ENCODE assay signal across 9 cellular contexts in the genomic region with DNA sequence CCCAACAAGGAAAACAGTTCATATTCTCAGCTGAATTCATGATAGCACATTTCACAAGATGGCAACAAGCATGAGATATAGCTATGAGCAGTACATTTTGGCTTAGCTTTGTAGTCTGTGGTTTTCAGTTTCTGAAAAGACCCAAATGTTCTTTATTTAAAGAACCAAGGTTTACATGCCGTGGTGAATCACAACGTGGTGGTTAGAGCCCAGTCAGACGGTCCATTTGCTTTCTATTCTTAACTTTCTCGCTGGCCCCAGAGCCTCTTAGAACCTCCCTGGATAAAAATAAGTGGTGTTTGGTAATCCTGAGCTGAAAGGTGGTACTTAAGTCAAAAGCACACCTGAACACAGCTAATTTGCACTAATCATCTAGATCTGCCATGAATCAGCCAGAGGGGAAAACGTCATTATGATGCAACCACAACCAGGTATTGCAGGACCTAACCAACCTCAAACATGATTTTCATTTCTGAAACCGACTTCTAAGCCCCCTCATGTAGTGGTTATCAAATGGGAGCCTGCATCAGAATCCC. TPM values are rescaled to one million over a fixed set of nuclear protein-coding genes. Genes with fewer than 3 reads are reported as not detected.
DNase-seq lines count a peak whose midpoint lies in the region; ATAC-seq and FAIRE-seq lines count a peak whose summit lies in the region.
"Had no signal": no experiment of that assay in that cellular context is flagged by ENCODE, and none has a peak within 500 bp of the region (broad histone marks: within the 10 kb centered on the region; RNA-seq: fewer than 3 reads in every experiment).

No MANE protein-coding gene starts in this region.

- H3K4me3 Mint-ChIP-seq in T-helper 2 cell treated with Interferon-gamma antibody and Interleukin-4, amounts not matched to agents 5 μg/mL and 100 μg/mL, for 36 hours = peak overlapping the region; percentile 37
- H3K4me3 Mint-ChIP-seq: memory B cell had no signal

- ATAC-seq in HG02884 (IDR thresholded peaks at IDR 0.05; ENCODE audit: unreplicated experiment) = peak; percentile 82

- no peaks in the 10 kb centered on the region for H3K27me3 Mint-ChIP-seq in T-helper 2 cell treated with Interferon-gamma antibody and Interleukin-4, amounts not matched to agents 5 μg/mL and 100 μg/mL, for 36 hours (ENCODE audit: low read depth)
- H3K27me3 Mint-ChIP-seq: memory B cell had no signal

- peaks cover 11% of the 10 kb centered on the region for H3K9me3 Mint-ChIP-seq in T-helper 2 cell treated with Interferon-gamma antibody and Interleukin-4, amounts not matched to agents 5 μg/mL and 100 μg/mL, for 36 hours

- FAIRE-seq in GM18507 (lab: Jason Lieb, UNC) = peak; percentile 24

- peaks cover 33% of the 10 kb centered on the region for H3K4me1 Mint-ChIP-seq in T-helper 2 cell treated with Interferon-gamma antibody and Interleukin-4, amounts not matched to agents 5 μg/mL and 100 μg/mL, for 36 hours (ENCODE audit: low read depth)

- peak overlapping the region; percentile 90 for H3K27ac Mint-ChIP-seq in T-helper 2 cell treated with Interferon-gamma antibody and Interleukin-4, amounts not matched to agents 5 μg/mL and 100 μg/mL, for 36 hours
- H3K27ac Mint-ChIP-seq: memory B cell had no signal

- DNase-seq in GM18507 (ENCODE audit: extremely low spot score, insufficient read length, low read depth) (no peak), islet precursor cell (peak; percentile 68), HuH-7 (ENCODE audit: low spot score) (no peak), foreskin melanocyte (no peak), HT-29 (ENCODE audit: low spot score) (no peak)
- DNase-seq in T-helper 2 cell treated with Interferon-gamma antibody and Interleukin-4, amounts not matched to agents 5 μg/mL and 100 μg/mL, for 36 hours (ENCODE audit: low spot score) = peak; percentile 39
- no peak for DNase-seq in effector CD8-positive, alpha-beta T cell (lab: John Stamatoyannopoulos, UW)

- H3K36me3 Mint-ChIP-seq in T-helper 2 cell treated with Interferon-gamma antibody and Interleukin-4, amounts not matched to agents 5 μg/mL and 100 μg/mL, for 36 hours (ENCODE audit: low read depth) = peaks cover 7% of the 10 kb centered on the region
- H3K36me3 Mint-ChIP-seq: memory B cell had no signal

RNA-seq across cellular contexts. Expression of a gene that starts 18.6 kb away (rescaled TPM):
- 30.3 and 31.4 TPM in 2 replicates for total RNA-seq in HT-29 (2014; rRNA removed; shearing (Covaris generic))

Comparison
In these comparisons a context has a peak if more than half of its experiments do, and no peak if none do; other contexts are left out.
1. DNase-seq: peak in T-helper 2 cell treated with Interferon-gamma antibody and Interleukin-4, amounts not matched to agents 5 μg/mL and 100 μg/mL, for 36 hours (single experiment) and islet precursor cell (single experiment); none in GM18507 (single experiment), HuH-7 (single experiment), foreskin melanocyte (single experiment), effector CD8-positive, alpha-beta T cell (single experiment) and HT-29 (single experiment).